ENCODE assay signal across 23 cellular contexts in the genomic region with DNA sequence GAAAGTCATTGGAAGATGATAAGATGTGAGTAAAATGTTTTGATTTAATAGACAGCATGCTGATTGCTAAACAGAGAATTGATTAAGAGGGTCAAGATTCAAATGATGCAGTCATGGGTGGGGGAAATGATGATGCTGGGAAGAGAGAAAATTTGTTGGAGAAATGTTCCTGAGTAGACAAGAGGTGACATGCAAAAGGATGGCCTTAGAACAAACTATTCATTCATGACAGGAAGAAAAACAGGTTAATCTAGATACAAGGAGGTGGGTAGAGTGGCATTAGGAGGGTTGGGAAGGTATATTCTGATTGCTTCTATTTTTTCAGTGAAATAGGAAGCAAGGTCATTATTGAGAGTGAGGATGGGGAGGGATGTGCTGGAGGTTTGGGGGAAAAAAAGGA.
DNase-seq lines count a peak whose midpoint lies in the region; ATAC-seq, FAIRE-seq and TF ChIP-seq lines count a peak whose summit lies in the region.
"Had no signal": no experiment of that assay in that cellular context is flagged by ENCODE, and none has a peak within 500 bp of the region (broad histone marks: within the 10 kb centered on the region; RNA-seq: fewer than 3 reads in every experiment).

No MANE protein-coding gene starts in this region.

- in situ Hi-C loops in mammary epithelial cell (cut with MboI; ENCODE audit: low sequenced_read_pairs in 2 of 2) = no loop called here

- H3K9me1 ChIP-seq in keratinocyte (ENCODE audit: control insufficient read depth, extremely low read depth, insufficient read depth, low read length) = no peaks in the 10 kb centered on the region

- H3K27ac ChIP-seq in mammary epithelial cell (ENCODE audit: insufficient read depth, low read depth, low read length) (no peak overlapping the region), keratinocyte (ENCODE audit: control insufficient read depth, insufficient read depth, low read length) (no peak overlapping the region)
- H3K27ac ChIP-seq: GM23248 had no signal

- H3K9me3 ChIP-seq in mammary epithelial cell (replicated peaks; ENCODE audit: insufficient read depth, low read length) (no peaks in the 10 kb centered on the region), keratinocyte (ENCODE audit: control insufficient read depth, low read depth, low read length) (no peaks in the 10 kb centered on the region)
- H3K9me3 ChIP-seq: BE2C had no signal

- H2AFZ ChIP-seq in mammary epithelial cell (ENCODE audit: low read depth, low read length) = no peak overlapping the region
- no peak overlapping the region for H2AFZ ChIP-seq in keratinocyte (ENCODE audit: control insufficient read depth, low read length)
- H2AFZ ChIP-seq: GM23248 had no signal

- peaks cover 38% of the 10 kb centered on the region for H3K27me3 Mint-ChIP-seq in MCF 10A (ENCODE audit: insufficient read depth, unreplicated experiment)
- H3K27me3 Mint-ChIP-seq: CD4-positive, CD25-positive, alpha-beta regulatory T cell; CD8-positive, alpha-beta memory T cell had no signal

- no peaks in the 10 kb centered on the region for H3K4me1 ChIP-seq in mammary epithelial cell (ENCODE audit: insufficient read depth, low read length)
- H3K4me1 ChIP-seq in keratinocyte (ENCODE audit: control insufficient read depth, extremely low read depth, insufficient read depth, low read length) = peaks cover 5% of the 10 kb centered on the region
- H3K4me1 ChIP-seq: BE2C had no signal

- FAIRE-seq in bronchial epithelial cell (lab: Jason Lieb, UNC) = no peak
- peak; percentile 32 for FAIRE-seq in keratinocyte (lab: Jason Lieb, UNC)
- FAIRE-seq: A204.1, GM12892, GM18507, H54, HepG2 had no signal

- no peak overlapping the region for H3K4me3 Mint-ChIP-seq in MCF 10A (ENCODE audit: unreplicated experiment)
- H3K4me3 Mint-ChIP-seq: CD4-positive, CD25-positive, alpha-beta regulatory T cell; CD8-positive, alpha-beta memory T cell; IgD-negative memory B cell had no signal

- no peak overlapping the region for H3K27ac Mint-ChIP-seq in MCF 10A (ENCODE audit: low read depth, unreplicated experiment)
- H3K27ac Mint-ChIP-seq: CD4-positive, CD25-positive, alpha-beta regulatory T cell; IgD-negative memory B cell had no signal

- dilution Hi-C loops in mammary epithelial cell (cut with HindIII; ENCODE audit: low sequenced_read_pairs) = no loop called here
- dilution Hi-C loops in keratinocyte (cut with MboI; ENCODE audit: extremely low pct_ligation_motif_present, low sequenced_read_pairs) = no loop called here

- H4K20me1 ChIP-seq in mammary epithelial cell (ENCODE audit: insufficient read depth, low read length) (no peaks in the 10 kb centered on the region), keratinocyte (ENCODE audit: control insufficient read depth, extremely low read depth, insufficient read depth, low read length) (no peaks in the 10 kb centered on the region)

- no peak for ATAC-seq in HG03342 (IDR thresholded peaks at IDR 0.05; ENCODE audit: unreplicated experiment)
- ATAC-seq: HepG2 had no signal

- H3K9ac ChIP-seq in mammary epithelial cell (ENCODE audit: insufficient read depth, low read length) = no peak overlapping the region
- no peak overlapping the region for H3K9ac ChIP-seq in keratinocyte (ENCODE audit: control insufficient read depth, extremely low read depth, insufficient read depth, low read length)
- H3K9ac ChIP-seq: GM23248 had no signal

- H3K4me2 ChIP-seq in mammary epithelial cell (ENCODE audit: insufficient read depth, low read depth, low read length) = no peak overlapping the region
- H3K4me2 ChIP-seq in keratinocyte (ENCODE audit: control insufficient read depth, extremely low read depth, insufficient read depth, low read depth, low read length) = no peak overlapping the region

- H3K9me3 Mint-ChIP-seq in MCF 10A (ENCODE audit: unreplicated experiment) = no peaks in the 10 kb centered on the region

- H3K36me3 ChIP-seq in mammary epithelial cell (ENCODE audit: insufficient read depth, low read length) = no peaks in the 10 kb centered on the region
- H3K36me3 ChIP-seq in bronchial epithelial cell (ENCODE audit: control insufficient read depth, insufficient read depth, low read length) = no peaks in the 10 kb centered on the region
- no peaks in the 10 kb centered on the region for H3K36me3 ChIP-seq in keratinocyte (ENCODE audit: control insufficient read depth in 2 of 2, extremely low read depth in 1 of 2, insufficient read depth in 2 of 2, low read length in 2 of 2)
- H3K36me3 ChIP-seq: BE2C had no signal

- DNase-seq in mammary epithelial cell = peak; percentile 15
- DNase-seq in MCF 10A (ENCODE audit: unreplicated experiment) = no peak
- peak; percentile 62 for DNase-seq in bronchial epithelial cell (ENCODE audit: low read depth)
- no peak for DNase-seq in keratinocyte (ENCODE audit: low read depth, low spot score)
- DNase-seq in NCI-H1694 (lab: John Stamatoyannopoulos, UW) = no peak
- DNase-seq: ACHN; BE2C; C1 segment of cervical spinal cord; CD4-positive, CD25-positive, alpha-beta regulatory T cell; CD8-positive, alpha-beta memory T cell; COR-L47; DMS 273 treated with DMSO at 0.1 percent for 48 hours; DMS79; GDM1; GM23248; HCEC 1CT had no signal

- H3K36me3 Mint-ChIP-seq in MCF 10A (ENCODE audit: insufficient read depth, unreplicated experiment) = no peaks in the 10 kb centered on the region
- H3K36me3 Mint-ChIP-seq: CD4-positive, CD25-positive, alpha-beta regulatory T cell; IgD-negative memory B cell had no signal

- no peak overlapping the region for H3K4me3 ChIP-seq in mammary epithelial cell (replicated peaks in 1 of 3; ENCODE audit: insufficient read depth in 1 of 3, low read depth in 2 of 3, low read length in 3 of 3)
- no peak overlapping the region for H3K4me3 ChIP-seq in bronchial epithelial cell (ENCODE audit: low read depth, low read length)
- no peak overlapping the region for H3K4me3 ChIP-seq in keratinocyte (ENCODE audit: control insufficient read depth in 2 of 3, extremely low read depth in 1 of 3, insufficient read depth in 2 of 3, low read depth in 1 of 3, low read length in 3 of 3)
- H3K4me3 ChIP-seq: GM23248 had no signal

- POLR2A ChIA-PET in MCF 10A (lab: Yijun Ruan, JAX) = no interaction called here

- H3K27me3 ChIP-seq in mammary epithelial cell (ENCODE audit: insufficient read depth, low read length) (no peaks in the 10 kb centered on the region), bronchial epithelial cell (ENCODE audit: control insufficient read depth, insufficient read depth, low read length) (no peaks in the 10 kb centered on the region), keratinocyte (ENCODE audit: control insufficient read depth, extremely low read depth, insufficient read depth, low read length) (no peaks in the 10 kb centered on the region)
- H3K27me3 ChIP-seq: BE2C had no signal

- CTCF ChIA-PET in mammary epithelial cell (lab: Charles Lee; ENCODE audit: low non-redundant PET) = no interaction called here
- CTCF ChIA-PET in MCF 10A (lab: Yijun Ruan, JAX) = no interaction called here

- BruUV-seq in mammary epithelial cell (replicated peaks; lab: Mats Ljungman, UMichigan) = no TSS peak
- no TSS peak for BruUV-seq in MCF 10A (replicated peaks; lab: Mats Ljungman, UMichigan)

- H3K79me2 ChIP-seq in mammary epithelial cell (ENCODE audit: insufficient read depth, low read length) = no peaks in the 10 kb centered on the region
- no peaks in the 10 kb centered on the region for H3K79me2 ChIP-seq in keratinocyte (ENCODE audit: control insufficient read depth, insufficient read depth, low read length)

- TF ChIP-seq CTCF in mammary epithelial cell (conservative IDR thresholded peaks at IDR 0.05 in 1 of 2, IDR thresholded peaks at IDR 0.05 in 1 of 2; ENCODE audit: extremely low read depth in 1 of 2, insufficient read depth in 1 of 2, low read depth in 1 of 2, low read length in 2 of 2) = no peak
- no peak for TF ChIP-seq CTCF in MCF 10A (IDR thresholded peaks at IDR 0.05; ENCODE audit: unreplicated experiment)
- TF ChIP-seq CTCF in bronchial epithelial cell (IDR thresholded peaks at IDR 0.05; ENCODE audit: insufficient read depth, low read length, severe bottlenecking) = no peak
- TF ChIP-seq CTCF in keratinocyte (optimal IDR thresholded peaks at IDR 0.05 in 1 of 3, IDR thresholded peaks at IDR 0.05 in 1 of 3, conservative IDR thresholded peaks at IDR 0.05 in 1 of 3; ENCODE audit: extremely low read depth in 1 of 3, insufficient read depth in 2 of 3, low read length in 3 of 3) = no peak

- peaks cover 7% of the 10 kb centered on the region for H3K4me1 Mint-ChIP-seq in MCF 10A (ENCODE audit: insufficient read depth, unreplicated experiment)
- H3K4me1 Mint-ChIP-seq: CD4-positive, CD25-positive, alpha-beta regulatory T cell; CD8-positive, alpha-beta memory T cell; IgD-negative memory B cell had no signal

- intact Hi-C loops in mammary epithelial cell (cut with micrococcal nuclease) = no loop called here
- intact Hi-C loops in MCF 10A (cut with micrococcal nuclease) = no loop called here

Comparison
In these comparisons a context has a peak if more than half of its experiments do, and no peak if none do; other contexts are left out.
1. DNase-seq: peak in mammary epithelial cell (single experiment) and bronchial epithelial cell (single experiment); none in MCF 10A (single experiment), keratinocyte (single experiment) and NCI-H1694 (single experiment).